ENCODE assay signal across 27 cellular contexts in genomic region chr17:73520369-73520761, GRCh38.
"Had no signal": no experiment of that assay in that cellular context is flagged by ENCODE, and none has a peak within 500 bp of the region (broad histone marks: within the 10 kb centered on the region; RNA-seq: fewer than 3 reads in every experiment).

No MANE protein-coding gene starts in this region.

- H3K27me3 ChIP-seq: ascending aorta, breast epithelium, cardiac muscle cell, colonic mucosa had no signal

- FAIRE-seq: frontal cortex had no signal

- H3K4me3 ChIP-seq: ascending aorta, breast epithelium, cardiac muscle cell, colonic mucosa had no signal

- H3K36me3 ChIP-seq: ascending aorta, breast epithelium, cardiac muscle cell, colonic mucosa, WERI-Rb-1 had no signal

- ATAC-seq: activated CD4-positive, CD25-positive, alpha-beta regulatory T cell treated with anti-CD3 and anti-CD28 coated beads, Interleukin-2, amount 50 U/mL, for 24 hours; activated CD8-positive, alpha-beta T cell treated with anti-CD3 and anti-CD28 coated beads for 36 hours; activated naive CD4-positive, alpha-beta T cell treated with anti-CD3 and anti-CD28 coated beads, Interleukin-2, amount 50 U/mL, for 72 hours; esophagus mucosa; T-helper 17 cell had no signal

- H3K27ac ChIP-seq: ascending aorta, breast epithelium, cardiac muscle cell, colonic mucosa, WERI-Rb-1 had no signal

- H3K9me3 ChIP-seq: ascending aorta, breast epithelium, colonic mucosa had no signal

- H3K4me1 ChIP-seq: ascending aorta, breast epithelium, colonic mucosa had no signal

- DNase-seq: activated B cell treated with CpG ODN at 0.5 μM for 24 hours; activated CD4-positive, alpha-beta T cell treated with anti-CD3 and anti-CD28 coated beads for 48 hours; activated CD4-positive, alpha-beta T cell treated with anti-CD3 and anti-CD28 coated beads, Interleukin-2, amount 50 U/mL, for 1 hour; activated CD4-positive, alpha-beta T cell treated with anti-CD3 and anti-CD28 coated beads, Interleukin-2, amount 50 U/mL, for 48 hours; activated CD8-positive, alpha-beta memory T cell treated with anti-CD3 and anti-CD28 coated beads for 24 hours; activated CD8-positive, alpha-beta T cell treated with anti-CD3 and anti-CD28 coated beads for 36 hours; activated effector memory CD4-positive, alpha-beta T cell treated with anti-CD3 and anti-CD28 coated beads, Interleukin-2, amount 50 U/mL, for 16 hours; activated naive CD4-positive, alpha-beta T cell treated with anti-CD3 and anti-CD28 coated beads for 36 hours; activated naive CD8-positive, alpha-beta T cell treated with anti-CD3 and anti-CD28 coated beads, Interleukin-2, amount 10 ng/mL, durations not matched to agents 7 days and 5 days; activated T-cell treated with anti-CD3 and anti-CD28 coated beads, Interleukin-2, amount 50 U/mL, for 48 hours; central memory CD4-positive, alpha-beta T cell; cerebellar nuclear complex; colonic mucosa; effector CD8-positive, alpha-beta T cell; foreskin fibroblast; head of caudate nucleus; T-helper 1 cell; T-helper 17 cell; T1000; WERI-Rb-1 had no signal
